Comparison of ENCODE assay signal across 1 cellular context in the genomic region with DNA sequence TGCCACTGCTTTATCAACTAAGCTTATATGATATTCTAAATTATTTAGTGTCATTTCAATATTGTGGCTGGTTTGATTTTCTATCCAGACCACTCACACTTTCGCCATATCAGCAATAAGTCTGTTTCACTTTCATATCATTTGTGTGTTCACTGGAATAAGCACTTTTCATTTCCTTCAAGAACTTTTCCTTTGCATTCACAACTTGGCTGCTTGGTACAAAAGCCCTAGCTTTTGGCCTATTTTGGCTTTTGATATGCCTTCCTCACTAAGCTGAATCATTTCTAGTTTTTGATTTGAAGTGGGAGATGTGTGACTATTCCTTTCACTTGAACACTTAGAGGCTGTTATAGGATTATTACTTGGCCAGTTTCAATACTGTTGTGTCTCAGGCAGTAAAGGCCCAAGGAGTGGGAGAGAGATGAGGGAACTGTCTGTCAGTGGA.
TF ChIP-seq lines count a peak whose summit lies in the region.

No MANE protein-coding gene starts in this region.

TF ChIP-seq in GM12878, 131 proteins besides CTCF, POLR2A, EP300 and RAD21 (continued from another document):
- TF ChIP-seq, protein P1, sequence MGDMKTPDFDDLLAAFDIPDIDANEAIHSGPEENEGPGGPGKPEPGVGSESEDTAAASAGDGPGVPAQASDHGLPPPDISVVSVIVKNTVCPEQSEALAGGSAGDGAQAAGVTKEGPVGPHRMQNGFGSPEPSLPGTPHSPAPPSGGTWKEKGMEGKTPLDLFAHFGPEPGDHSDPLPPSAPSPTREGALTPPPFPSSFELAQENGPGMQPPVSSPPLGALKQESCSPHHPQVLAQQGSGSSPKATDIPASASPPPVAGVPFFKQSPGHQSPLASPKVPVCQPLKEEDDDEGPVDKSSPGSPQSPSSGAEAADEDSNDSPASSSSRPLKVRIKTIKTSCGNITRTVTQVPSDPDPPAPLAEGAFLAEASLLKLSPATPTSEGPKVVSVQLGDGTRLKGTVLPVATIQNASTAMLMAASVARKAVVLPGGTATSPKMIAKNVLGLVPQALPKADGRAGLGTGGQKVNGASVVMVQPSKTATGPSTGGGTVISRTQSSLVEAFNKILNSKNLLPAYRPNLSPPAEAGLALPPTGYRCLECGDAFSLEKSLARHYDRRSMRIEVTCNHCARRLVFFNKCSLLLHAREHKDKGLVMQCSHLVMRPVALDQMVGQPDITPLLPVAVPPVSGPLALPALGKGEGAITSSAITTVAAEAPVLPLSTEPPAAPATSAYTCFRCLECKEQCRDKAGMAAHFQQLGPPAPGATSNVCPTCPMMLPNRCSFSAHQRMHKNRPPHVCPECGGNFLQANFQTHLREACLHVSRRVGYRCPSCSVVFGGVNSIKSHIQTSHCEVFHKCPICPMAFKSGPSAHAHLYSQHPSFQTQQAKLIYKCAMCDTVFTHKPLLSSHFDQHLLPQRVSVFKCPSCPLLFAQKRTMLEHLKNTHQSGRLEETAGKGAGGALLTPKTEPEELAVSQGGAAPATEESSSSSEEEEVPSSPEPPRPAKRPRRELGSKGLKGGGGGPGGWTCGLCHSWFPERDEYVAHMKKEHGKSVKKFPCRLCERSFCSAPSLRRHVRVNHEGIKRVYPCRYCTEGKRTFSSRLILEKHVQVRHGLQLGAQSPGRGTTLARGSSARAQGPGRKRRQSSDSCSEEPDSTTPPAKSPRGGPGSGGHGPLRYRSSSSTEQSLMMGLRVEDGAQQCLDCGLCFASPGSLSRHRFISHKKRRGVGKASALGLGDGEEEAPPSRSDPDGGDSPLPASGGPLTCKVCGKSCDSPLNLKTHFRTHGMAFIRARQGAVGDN (IDR thresholded peaks at IDR 0.05), result no peak
- no peak for TF ChIP-seq PML (IDR thresholded peaks at IDR 0.05; ENCODE audit: low read length)
- TF ChIP-seq EGR1 (IDR thresholded peaks at IDR 0.05; ENCODE audit: borderline replicate concordance in 1 of 2, low read depth in 2 of 2, low read length in 2 of 2), result no peak
- TF ChIP-seq, protein P2, sequence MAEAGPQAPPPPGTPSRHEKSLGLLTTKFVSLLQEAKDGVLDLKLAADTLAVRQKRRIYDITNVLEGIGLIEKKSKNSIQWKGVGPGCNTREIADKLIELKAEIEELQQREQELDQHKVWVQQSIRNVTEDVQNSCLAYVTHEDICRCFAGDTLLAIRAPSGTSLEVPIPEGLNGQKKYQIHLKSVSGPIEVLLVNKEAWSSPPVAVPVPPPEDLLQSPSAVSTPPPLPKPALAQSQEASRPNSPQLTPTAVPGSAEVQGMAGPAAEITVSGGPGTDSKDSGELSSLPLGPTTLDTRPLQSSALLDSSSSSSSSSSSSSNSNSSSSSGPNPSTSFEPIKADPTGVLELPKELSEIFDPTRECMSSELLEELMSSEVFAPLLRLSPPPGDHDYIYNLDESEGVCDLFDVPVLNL (IDR thresholded peaks at IDR 0.05; ENCODE audit: low read depth, low read length), result no peak
- TF ChIP-seq ETV6 (conservative IDR thresholded peaks at IDR 0.05 in 1 of 2, IDR thresholded peaks at IDR 0.05 in 1 of 2; ENCODE audit: borderline replicate concordance in 1 of 2, low read depth in 1 of 2), result no peak; a peak in 1 of 4 replicates
- TF ChIP-seq, protein P3, sequence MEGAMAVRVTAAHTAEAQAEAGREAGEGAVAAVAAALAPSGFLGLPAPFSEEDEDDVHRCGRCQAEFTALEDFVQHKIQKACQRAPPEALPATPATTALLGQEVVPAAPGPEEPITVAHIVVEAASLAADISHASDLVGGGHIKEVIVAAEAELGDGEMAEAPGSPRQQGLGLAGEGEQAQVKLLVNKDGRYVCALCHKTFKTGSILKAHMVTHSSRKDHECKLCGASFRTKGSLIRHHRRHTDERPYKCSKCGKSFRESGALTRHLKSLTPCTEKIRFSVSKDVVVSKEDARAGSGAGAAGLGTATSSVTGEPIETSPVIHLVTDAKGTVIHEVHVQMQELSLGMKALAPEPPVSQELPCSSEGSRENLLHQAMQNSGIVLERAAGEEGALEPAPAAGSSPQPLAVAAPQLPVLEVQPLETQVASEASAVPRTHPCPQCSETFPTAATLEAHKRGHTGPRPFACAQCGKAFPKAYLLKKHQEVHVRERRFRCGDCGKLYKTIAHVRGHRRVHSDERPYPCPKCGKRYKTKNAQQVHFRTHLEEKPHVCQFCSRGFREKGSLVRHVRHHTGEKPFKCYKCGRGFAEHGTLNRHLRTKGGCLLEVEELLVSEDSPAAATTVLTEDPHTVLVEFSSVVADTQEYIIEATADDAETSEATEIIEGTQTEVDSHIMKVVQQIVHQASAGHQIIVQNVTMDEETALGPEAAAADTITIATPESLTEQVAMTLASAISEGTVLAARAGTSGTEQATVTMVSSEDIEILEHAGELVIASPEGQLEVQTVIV (IDR thresholded peaks at IDR 0.05; ENCODE audit: borderline replicate concordance, partially characterized antibody), result no peak
- TF ChIP-seq CBFB (IDR thresholded peaks at IDR 0.05; ENCODE audit: low read depth), result no peak
- no peak for TF ChIP-seq TAF1 (IDR thresholded peaks at IDR 0.05; ENCODE audit: borderline replicate concordance, low read depth, low read length)
